Comparison of ENCODE assay signal across 8 cellular contexts in genomic region chr12:48814313-48815280, GRCh38. TPM values are rescaled to one million over a fixed set of nuclear protein-coding genes. Genes with fewer than 3 reads are reported as not detected.
A peak's percentile ranks its signal among the peaks of the same experiment; 100 is the strongest.
DNase-seq lines count a peak whose midpoint lies in the region; ATAC-seq and TF ChIP-seq lines count a peak whose summit lies in the region.

No MANE protein-coding gene starts in this region.

- peak overlapping the region; percentile 91 to 92 for H3K27ac ChIP-seq in ascending aorta
- peak overlapping the region; percentile 86 to 94 (median 91) for H3K27ac ChIP-seq in sigmoid colon

- TF ChIP-seq POLR2A in GM10847 (IDR thresholded peaks at IDR 0.05; ENCODE audit: extremely low read depth, insufficient read length) (peak; percentile 53), sigmoid colon (IDR thresholded peaks at IDR 0.05) (peak in 1 of 2 donors; percentile 8)

- no peaks in the 10 kb centered on the region for H3K36me3 Mint-ChIP-seq in T-helper 17 cell (ENCODE audit: low read depth)

- no peak overlapping the region for H3K27ac Mint-ChIP-seq in T-helper 17 cell

- peak overlapping the region; percentile 81 to 92 for H3K4me3 ChIP-seq in ascending aorta
- H3K4me3 ChIP-seq in sigmoid colon = peak overlapping the region; percentile 62 to 86 (median 78)

- peak; percentile 31 for DNase-seq in GOT3 (lab: John Stamatoyannopoulos, UW)
- DNase-seq in LHCN-M2 (ENCODE audit: low read depth) = peak; percentile 77
- peak; percentile 64 to 72 (median 71) for DNase-seq in T-helper 17 cell
- peak; percentile 36 to 92 for DNase-seq in ascending aorta (ENCODE audit: low spot score in 2 of 2)
- DNase-seq in hippocampal formation (lab: John Stamatoyannopoulos, UW) = peak; percentile 11 to 39
- DNase-seq in sigmoid colon = peak; percentile 94
- no peak for DNase-seq in occipital lobe (lab: John Stamatoyannopoulos, UW)

- peaks cover 35% of the 10 kb centered on the region for H3K4me1 Mint-ChIP-seq in T-helper 17 cell

- intact Hi-C loops in ascending aorta (cut with DNase I) (loop anchor here (1.0 to 2.0 kb wide), 2 partner anchors 19 to 38 kb away; partner anchors contain the start of gene DDX23), sigmoid colon (cut with DNase I) (loop anchor here (10.0 kb wide), 1 partner anchor 600 kb away; no protein-coding TSS in a partner anchor)

- H3K27me3 ChIP-seq in ascending aorta (no peaks in the 10 kb centered on the region), sigmoid colon (no peaks in the 10 kb centered on the region)

- no peaks in the 10 kb centered on the region for H3K36me3 ChIP-seq in ascending aorta
- H3K36me3 ChIP-seq in sigmoid colon = no peaks in the 10 kb centered on the region

- WGBS in sigmoid colon, 2 donors = 1% methylated on average over 84 of the region's 84 CpGs

- peak; percentile 98 to 99 (median 99) for TF ChIP-seq CTCF in ascending aorta (IDR thresholded peaks at IDR 0.05)
- peak; percentile 92 to 100 (median 96) for TF ChIP-seq CTCF in sigmoid colon (IDR thresholded peaks at IDR 0.05)

- H3K4me1 ChIP-seq in ascending aorta (peaks cover 11 to 36% of the 10 kb centered on the region in 2 donors), sigmoid colon (peaks cover 0 to 65% (median 51%) of the 10 kb centered on the region in 4 donors)

- H3K27me3 Mint-ChIP-seq in T-helper 17 cell = no peaks in the 10 kb centered on the region

- no peak for TF ChIP-seq EP300 in sigmoid colon (IDR thresholded peaks at IDR 0.05)

- H3K9me3 ChIP-seq in T-helper 17 cell (ENCODE audit: control insufficient read depth, low read length, poor library complexity, severe bottlenecking) (no peaks in the 10 kb centered on the region), ascending aorta (no peaks in the 10 kb centered on the region), sigmoid colon (no peaks in the 10 kb centered on the region)

- H3K4me3 Mint-ChIP-seq in T-helper 17 cell = peak overlapping the region; percentile 95

- peak; percentile 76 for ATAC-seq in T-helper 17 cell

RNA-seq across cellular contexts. Expression of gene CACNB3, which starts 3.7 kb away (rescaled TPM):
- total RNA-seq in LHCN-M2 (2014; rRNA removed) (29.4 and 30.0 TPM in 2 replicates), T-helper 17 cell (1 to 10 TPM; 6.5 to 8.0 TPM), ascending aorta (54.5 TPM), sigmoid colon (10 to 100 TPM; 10.7 to 32.1 (median 18.4) TPM), occipital lobe (44.3 TPM)
- 44.9 TPM for polyA plus RNA-seq in LHCN-M2 (2012)
- polyA plus RNA-seq in sigmoid colon = 10 to 100 TPM; 21.0 to 23.4 (median 22.0) TPM

RNA-seq across cellular contexts. Expression of gene ADCY6, which starts 25.7 kb away (rescaled TPM):
- 24.7 and 25.6 TPM in 2 replicates for total RNA-seq in LHCN-M2 (2014; rRNA removed)
- polyA plus RNA-seq in LHCN-M2 (2012) = 16.2 TPM
- total RNA-seq in T-helper 17 cell = under 1 TPM; 0.42 to 0.70 TPM
- total RNA-seq in ascending aorta = 65.0 TPM
- 10 to 100 TPM; 15.2 to 28.5 (median 16.6) TPM for total RNA-seq in sigmoid colon
- polyA plus RNA-seq in sigmoid colon = 10 to 100 TPM; 10.2 to 52.5 (median 10.9) TPM
- 31.5 TPM for total RNA-seq in occipital lobe

RNA-seq across cellular contexts. Expression of gene DDX23, which starts 37.4 kb away (rescaled TPM):
- total RNA-seq in LHCN-M2 (2014; rRNA removed) = 91.0 and 98.6 TPM in 2 replicates
- 60.3 TPM for polyA plus RNA-seq in LHCN-M2 (2012)
- total RNA-seq in T-helper 17 cell = 10 to 100 TPM; 61.7 to 76.3 TPM
- total RNA-seq in ascending aorta = 39.4 TPM
- total RNA-seq in sigmoid colon = 10 to 100 TPM; 52.8 to 91.5 (median 56.3) TPM
- polyA plus RNA-seq in sigmoid colon = 10 to 100 TPM; 32.4 to 72.0 (median 40.7) TPM
- total RNA-seq in occipital lobe = 48.8 TPM

RNA-seq across cellular contexts. Expression of gene RND1, which starts 51.1 kb away (rescaled TPM):
- total RNA-seq in LHCN-M2 (2014; rRNA removed) (not detected in 2 replicates), T-helper 17 cell (1 to 10 TPM; 6.0 to 8.2 TPM), ascending aorta (0.85 TPM), sigmoid colon (1 to 10 TPM in 1 of 4 donors, under 1 TPM in 1, not detected in 2; 0.36 to 5.2 TPM), occipital lobe (22.9 TPM)
- 0.10 TPM for polyA plus RNA-seq in LHCN-M2 (2012)
- polyA plus RNA-seq in sigmoid colon = 10 to 100 TPM in 1 of 3 donors, 1 to 10 TPM in 2; 2.4 to 16.2 (median 8.0) TPM

Comparison
In these comparisons a context has a peak if more than half of its experiments do, and no peak if none do; other contexts are left out.
1. RNA of gene ADCY6, which starts 25.7 kb away (total RNA-seq): 65.0 TPM in ascending aorta (single experiment), 31.5 TPM in occipital lobe (single experiment), 24.7 to 25.6 TPM in LHCN-M2 and 15.2 to 28.5 TPM in sigmoid colon; 0.42 to 0.70 TPM in T-helper 17 cell; every median in the first group is over 4 times any median in the second.